1 cellular context compared by ENCODE assay signal in the genomic region with DNA sequence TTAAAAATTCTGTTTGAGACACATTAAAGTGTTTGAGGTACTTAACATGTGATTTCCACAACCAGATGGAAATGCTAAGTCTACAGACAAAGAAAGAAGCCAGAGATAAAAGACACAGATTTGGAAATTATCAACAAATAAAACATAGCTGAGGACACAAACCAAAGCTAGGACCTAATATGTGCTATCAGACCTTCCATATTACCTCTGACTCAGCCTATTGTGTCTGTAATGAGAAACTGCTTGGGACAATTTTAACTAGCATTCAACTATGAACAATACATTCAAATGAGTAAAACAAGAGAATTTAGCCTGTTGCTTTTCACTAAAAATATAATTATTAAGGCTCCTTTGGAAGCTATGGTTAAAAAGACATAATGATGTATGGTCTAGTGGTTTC.
A peak's percentile ranks its signal among the peaks of the same experiment; 100 is the strongest.
TF ChIP-seq lines count a peak whose summit lies in the region.

No MANE protein-coding gene starts in this region.

TF ChIP-seq in K562, 482 proteins besides CTCF, POLR2A, EP300 and RAD21:
- peak; percentile 35; the same call in 1 of the 2 replicates for TF ChIP-seq CBFA2T3 (IDR thresholded peaks at IDR 0.05)
- no peak for TF ChIP-seq RFX7 (CRISPR knock-in tag; IDR thresholded peaks at IDR 0.05)
- no peak for TF ChIP-seq ETV6 (IDR thresholded peaks at IDR 0.05; ENCODE audit: borderline replicate concordance in 1 of 2, low read depth in 2 of 2, low read length in 1 of 2)
- no peak for TF ChIP-seq ETV6 (CRISPR knock-in tag; IDR thresholded peaks at IDR 0.05; ENCODE audit: borderline replicate concordance)
- TF ChIP-seq TAL1 (IDR thresholded peaks at IDR 0.05), result no peak
- TF ChIP-seq, protein P1, sequence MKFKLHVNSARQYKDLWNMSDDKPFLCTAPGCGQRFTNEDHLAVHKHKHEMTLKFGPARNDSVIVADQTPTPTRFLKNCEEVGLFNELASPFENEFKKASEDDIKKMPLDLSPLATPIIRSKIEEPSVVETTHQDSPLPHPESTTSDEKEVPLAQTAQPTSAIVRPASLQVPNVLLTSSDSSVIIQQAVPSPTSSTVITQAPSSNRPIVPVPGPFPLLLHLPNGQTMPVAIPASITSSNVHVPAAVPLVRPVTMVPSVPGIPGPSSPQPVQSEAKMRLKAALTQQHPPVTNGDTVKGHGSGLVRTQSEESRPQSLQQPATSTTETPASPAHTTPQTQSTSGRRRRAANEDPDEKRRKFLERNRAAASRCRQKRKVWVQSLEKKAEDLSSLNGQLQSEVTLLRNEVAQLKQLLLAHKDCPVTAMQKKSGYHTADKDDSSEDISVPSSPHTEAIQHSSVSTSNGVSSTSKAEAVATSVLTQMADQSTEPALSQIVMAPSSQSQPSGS (CRISPR knock-in tag; IDR thresholded peaks at IDR 0.05), result no peak
- TF ChIP-seq, protein P2, sequence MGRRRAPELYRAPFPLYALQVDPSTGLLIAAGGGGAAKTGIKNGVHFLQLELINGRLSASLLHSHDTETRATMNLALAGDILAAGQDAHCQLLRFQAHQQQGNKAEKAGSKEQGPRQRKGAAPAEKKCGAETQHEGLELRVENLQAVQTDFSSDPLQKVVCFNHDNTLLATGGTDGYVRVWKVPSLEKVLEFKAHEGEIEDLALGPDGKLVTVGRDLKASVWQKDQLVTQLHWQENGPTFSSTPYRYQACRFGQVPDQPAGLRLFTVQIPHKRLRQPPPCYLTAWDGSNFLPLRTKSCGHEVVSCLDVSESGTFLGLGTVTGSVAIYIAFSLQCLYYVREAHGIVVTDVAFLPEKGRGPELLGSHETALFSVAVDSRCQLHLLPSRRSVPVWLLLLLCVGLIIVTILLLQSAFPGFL (CRISPR knock-in tag; IDR thresholded peaks at IDR 0.05), result no peak
